Comparison of ENCODE assay signal across 9 cellular contexts in genomic region chr10:116094356-116094755, GRCh38.
"Had no signal": no experiment of that assay in that cellular context is flagged by ENCODE, and none has a peak within 500 bp of the region (broad histone marks: within the 10 kb centered on the region; RNA-seq: fewer than 3 reads in every experiment).

No MANE protein-coding gene starts in this region.

- H3K4me1 ChIP-seq: HAP-1 had no signal

- H3K36me3 ChIP-seq: HAP-1 had no signal

- DNase-seq: GM23248, GOT3, H7, H9, HCEC 1CT, HFFc6 had no signal

- H3K4me3 ChIP-seq: GM23248, GM23338, HAP-1 had no signal

- ATAC-seq: GM23338, HCT116 had no signal

- H3K27ac ChIP-seq: GM23248 had no signal

- H3K9me3 ChIP-seq: HAP-1 had no signal
